Comparison of ENCODE assay signal across 2 cellular contexts in the genomic region with DNA sequence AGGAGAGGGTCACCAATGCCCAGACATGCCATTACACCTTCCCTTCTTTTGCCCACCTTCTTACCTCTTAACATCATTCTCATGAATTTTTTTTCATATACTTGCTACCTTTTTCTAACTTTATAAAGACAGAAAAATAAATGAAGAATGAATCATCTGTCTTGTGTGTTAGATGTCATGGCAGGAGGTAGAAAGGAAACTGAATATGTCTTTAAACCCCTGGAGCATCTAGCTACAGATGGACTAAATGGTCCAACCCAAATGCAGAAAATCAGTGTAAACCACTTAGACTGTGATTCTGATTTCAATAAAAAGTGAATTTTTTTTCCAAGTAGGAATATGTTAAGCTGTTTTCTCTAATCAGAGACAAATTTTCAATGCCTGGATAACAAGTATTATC.
TF ChIP-seq lines count a peak whose summit lies in the region.

No MANE protein-coding gene starts in this region.

TF ChIP-seq in IMR-90, 13 proteins besides CTCF, POLR2A, EP300 and RAD21:
- TF ChIP-seq RFX5 (IDR thresholded peaks at IDR 0.05; ENCODE audit: low read depth, low read length), result no peak
- no peak for TF ChIP-seq RCOR1 (IDR thresholded peaks at IDR 0.05; ENCODE audit: insufficient replicate concordance, low read length)
- no peak for TF ChIP-seq CHD1 (IDR thresholded peaks at IDR 0.05; ENCODE audit: low read depth, low read length)
- no peak for TF ChIP-seq MAFK (IDR thresholded peaks at IDR 0.05; ENCODE audit: low read depth, low read length)
- TF ChIP-seq NFE2L2 (IDR thresholded peaks at IDR 0.05; ENCODE audit: low read depth, low read length), result no peak
- TF ChIP-seq, protein P1, sequence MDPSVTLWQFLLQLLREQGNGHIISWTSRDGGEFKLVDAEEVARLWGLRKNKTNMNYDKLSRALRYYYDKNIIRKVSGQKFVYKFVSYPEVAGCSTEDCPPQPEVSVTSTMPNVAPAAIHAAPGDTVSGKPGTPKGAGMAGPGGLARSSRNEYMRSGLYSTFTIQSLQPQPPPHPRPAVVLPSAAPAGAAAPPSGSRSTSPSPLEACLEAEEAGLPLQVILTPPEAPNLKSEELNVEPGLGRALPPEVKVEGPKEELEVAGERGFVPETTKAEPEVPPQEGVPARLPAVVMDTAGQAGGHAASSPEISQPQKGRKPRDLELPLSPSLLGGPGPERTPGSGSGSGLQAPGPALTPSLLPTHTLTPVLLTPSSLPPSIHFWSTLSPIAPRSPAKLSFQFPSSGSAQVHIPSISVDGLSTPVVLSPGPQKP (IDR thresholded peaks at IDR 0.05; ENCODE audit: borderline replicate concordance, low read depth, low read length), result no peak
- no peak for TF ChIP-seq MXI1 (IDR thresholded peaks at IDR 0.05; ENCODE audit: borderline replicate concordance, low read depth, low read length)
- TF ChIP-seq BHLHE40 (IDR thresholded peaks at IDR 0.05; ENCODE audit: low read depth, low read length), result no peak
- TF ChIP-seq SMC3 (IDR thresholded peaks at IDR 0.05; ENCODE audit: low read depth, low read length), result no peak
- TF ChIP-seq USF2 (IDR thresholded peaks at IDR 0.05; ENCODE audit: low read depth, low read length), result no peak
- no peak for TF ChIP-seq CEBPB (IDR thresholded peaks at IDR 0.05; ENCODE audit: low read depth, low read length)
- no peak for TF ChIP-seq FOS (IDR thresholded peaks at IDR 0.05; ENCODE audit: low read depth, low read length)
- no peak for TF ChIP-seq MAZ (IDR thresholded peaks at IDR 0.05; ENCODE audit: borderline replicate concordance, low read depth, low read length)

TF ChIP-seq in K562, 482 proteins besides CTCF, POLR2A, EP300 and RAD21:
- TF ChIP-seq, protein P2, sequence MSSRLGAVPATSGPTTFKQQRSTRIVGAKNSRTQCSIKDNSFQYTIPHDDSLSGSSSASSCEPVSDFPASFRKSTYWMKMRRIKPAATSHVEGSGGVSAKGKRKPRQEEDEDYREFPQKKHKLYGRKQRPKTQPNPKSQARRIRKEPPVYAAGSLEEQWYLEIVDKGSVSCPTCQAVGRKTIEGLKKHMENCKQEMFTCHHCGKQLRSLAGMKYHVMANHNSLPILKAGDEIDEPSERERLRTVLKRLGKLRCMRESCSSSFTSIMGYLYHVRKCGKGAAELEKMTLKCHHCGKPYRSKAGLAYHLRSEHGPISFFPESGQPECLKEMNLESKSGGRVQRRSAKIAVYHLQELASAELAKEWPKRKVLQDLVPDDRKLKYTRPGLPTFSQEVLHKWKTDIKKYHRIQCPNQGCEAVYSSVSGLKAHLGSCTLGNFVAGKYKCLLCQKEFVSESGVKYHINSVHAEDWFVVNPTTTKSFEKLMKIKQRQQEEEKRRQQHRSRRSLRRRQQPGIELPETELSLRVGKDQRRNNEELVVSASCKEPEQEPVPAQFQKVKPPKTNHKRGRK (tag; IDR thresholded peaks at IDR 0.05), result no peak
- TF ChIP-seq KDM1A (IDR thresholded peaks at IDR 0.05), result peak; percentile 7 to 13; a peak in 1 of 4 replicates
